ENCODE assay signal across 8 cellular contexts in the genomic region with DNA sequence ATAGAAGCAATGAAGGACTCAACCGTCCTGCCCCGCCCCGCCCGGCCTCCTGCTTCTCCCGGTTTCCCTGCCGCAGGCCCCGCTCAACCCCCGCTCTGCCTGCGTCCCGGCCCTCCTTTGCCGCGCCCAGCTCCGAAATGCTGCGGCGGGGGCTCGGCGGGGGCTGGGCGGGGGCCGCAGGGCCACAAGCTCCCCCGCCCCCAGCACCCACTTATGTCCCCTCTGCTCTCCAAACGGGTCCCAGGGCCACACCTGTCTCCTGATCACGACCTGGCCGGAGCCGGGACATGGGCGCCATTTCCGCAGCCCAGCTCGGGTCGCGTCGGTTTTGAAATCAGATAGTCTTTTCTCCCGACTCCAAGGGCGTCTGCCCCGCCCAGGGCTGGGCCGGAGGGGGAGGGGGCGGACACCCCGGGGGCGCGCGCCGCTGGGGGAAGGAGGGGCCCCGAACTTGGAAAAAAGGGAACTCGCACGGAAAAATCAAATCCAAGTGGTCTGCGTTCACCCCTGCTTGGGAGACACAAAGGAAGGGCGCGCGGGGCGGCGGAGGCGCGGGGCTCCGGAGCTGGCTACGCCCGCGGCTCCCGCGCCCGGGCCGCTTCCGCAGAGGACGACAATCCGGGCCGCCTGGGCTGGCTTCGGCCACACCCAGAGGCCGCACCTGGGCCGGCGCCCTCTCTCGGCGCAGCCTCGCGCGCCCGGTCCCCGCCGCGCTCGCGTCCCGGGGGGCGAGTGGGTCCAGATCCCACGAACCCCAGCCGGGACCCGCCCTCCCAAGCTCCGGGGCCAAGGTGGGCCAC.
DNase-seq lines count a peak whose midpoint lies in the region; ATAC-seq and TF ChIP-seq lines count a peak whose summit lies in the region.

No MANE protein-coding gene starts in this region.

- peak overlapping the region; percentile 96 to 99 (median 98) for H3K27ac ChIP-seq in Peyer's patch
- H3K27ac ChIP-seq in foreskin keratinocyte, result peak overlapping the region; percentile 79
- H3K27ac ChIP-seq in thoracic aorta, result peak overlapping the region; percentile 70 to 95

- H3K36me3 ChIP-seq in Peyer's patch, result no peaks in the 10 kb centered on the region
- no peaks in the 10 kb centered on the region for H3K36me3 ChIP-seq in neuron (ENCODE audit: insufficient read depth, low read length)
- H3K36me3 ChIP-seq in thoracic aorta, result no peaks in the 10 kb centered on the region

- H2AFZ ChIP-seq in neuron (ENCODE audit: low read depth, low read length), result peak overlapping the region; percentile 94

- H3K4me3 ChIP-seq in Peyer's patch, result peak overlapping the region; percentile 77 to 86 (median 80)
- H3K4me3 ChIP-seq in neuron (ENCODE audit: low read length), result peak overlapping the region; percentile 78
- H3K4me3 ChIP-seq in thoracic aorta, result peak overlapping the region; percentile 92

- H3K9me3 ChIP-seq in Peyer's patch (no peaks in the 10 kb centered on the region), neuron (ENCODE audit: low read length) (no peaks in the 10 kb centered on the region), thoracic aorta (no peaks in the 10 kb centered on the region)

- peaks cover 0 to 8% (median 0%) of the 10 kb centered on the region in 4 donors for H3K4me1 ChIP-seq in Peyer's patch
- H3K4me1 ChIP-seq in foreskin keratinocyte, result peaks cover 4% of the 10 kb centered on the region
- H3K4me1 ChIP-seq in neuron (ENCODE audit: insufficient read depth, low read length), result peaks cover 12% of the 10 kb centered on the region
- peaks cover 0 to 10% of the 10 kb centered on the region in 2 donors for H3K4me1 ChIP-seq in thoracic aorta (ENCODE audit: control insufficient read depth in 1 of 2, low read depth in 2 of 2)

- peak; percentile 26 to 50 for TF ChIP-seq POLR2A in Peyer's patch (IDR thresholded peaks at IDR 0.05)

- no peaks in the 10 kb centered on the region for H3K27me3 ChIP-seq in Peyer's patch
- no peaks in the 10 kb centered on the region for H3K27me3 ChIP-seq in foreskin keratinocyte
- H3K27me3 ChIP-seq in neuron (ENCODE audit: insufficient read depth, low read length), result no peaks in the 10 kb centered on the region
- no peaks in the 10 kb centered on the region for H3K27me3 ChIP-seq in thoracic aorta (replicated peaks; ENCODE audit: insufficient read depth)

- peak; percentile 36 for ATAC-seq in GM18861 (IDR thresholded peaks at IDR 0.05; ENCODE audit: unreplicated experiment)
- ATAC-seq in HG03565 (IDR thresholded peaks at IDR 0.05; ENCODE audit: unreplicated experiment), result peak; percentile 43
- peak; percentile 58 for ATAC-seq in foreskin keratinocyte
- ATAC-seq in thoracic aorta (ENCODE audit: insufficient number of reproducible peaks, low FRiP score, low read depth), result peak; percentile 57

- DNase-seq in AG08396 (ENCODE audit: low spot score) (peak; percentile 81), Peyer's patch (peak; percentile 58 to 87 (median 81)), foreskin keratinocyte (peak; percentile 14 to 49), thoracic aorta (ENCODE audit: low spot score) (no peak)
- DNase-seq in activated effector memory CD4-positive, alpha-beta T cell treated with Interleukin-2 at 50 U/mL for 16 hours, result peak; percentile 50

- TF ChIP-seq CTCF in Peyer's patch (IDR thresholded peaks at IDR 0.05) (peak in 4 of 6 experiments; percentile 8 to 17 (median 10)), foreskin keratinocyte (conservative IDR thresholded peaks at IDR 0.05) (peak; percentile 42), thoracic aorta (IDR thresholded peaks at IDR 0.05) (no peak)
